In the genomic region with DNA sequence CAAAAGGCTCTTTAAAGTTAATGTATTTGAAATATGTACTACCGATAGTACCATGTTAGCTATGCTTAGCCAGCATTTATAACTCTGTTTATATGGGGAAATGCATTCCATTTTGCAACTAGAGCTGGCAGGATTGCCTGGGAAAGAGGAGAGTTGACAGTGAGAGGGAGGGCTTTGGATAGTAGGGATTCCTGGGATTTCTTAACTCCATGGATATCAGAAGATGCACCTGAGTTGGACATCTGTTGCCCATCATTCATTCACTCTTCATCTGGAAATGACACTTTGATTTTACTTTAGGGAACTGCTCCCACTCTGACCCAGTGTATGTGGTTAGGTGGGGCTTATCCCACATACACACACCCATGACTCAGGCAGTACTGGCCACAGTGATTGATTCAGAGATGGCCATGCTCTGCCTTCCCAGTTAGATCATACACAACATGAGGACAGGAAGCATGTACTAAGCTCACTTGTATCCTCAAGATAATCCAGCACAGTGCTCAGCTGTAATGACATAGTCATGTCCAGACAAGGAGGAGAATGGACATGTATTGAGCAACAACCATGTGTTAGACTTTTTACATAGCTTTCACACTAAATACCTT, we compare ENCODE assay signal across 16 cellular contexts.
DNase-seq lines count a peak whose midpoint lies in the region; ATAC-seq and TF ChIP-seq lines count a peak whose summit lies in the region.
"Had no signal": no experiment of that assay in that cellular context is flagged by ENCODE, and none has a peak within 500 bp of the region (broad histone marks: within the 10 kb centered on the region; RNA-seq: fewer than 3 reads in every experiment).

No MANE protein-coding gene starts in this region.

- no peaks in the 10 kb centered on the region for H3K79me2 ChIP-seq in PC-3 (ENCODE audit: low read length)
- H3K79me2 ChIP-seq in osteoblast (ENCODE audit: insufficient read depth, low read length): no peaks in the 10 kb centered on the region

- TF ChIP-seq CTCF in PC-3 (conservative IDR thresholded peaks at IDR 0.05; ENCODE audit: low read depth, low read length): no peak
- TF ChIP-seq CTCF in epithelial cell of esophagus (IDR thresholded peaks at IDR 0.05; ENCODE audit: insufficient read depth, low read depth, low read length, missing control alignments): no peak
- no peak for TF ChIP-seq CTCF in osteoblast (IDR thresholded peaks at IDR 0.05; ENCODE audit: extremely low read depth, low read depth, low read length)

- CTCF ChIA-PET in PC-3 (lab: Charles Lee): no interaction called here

- H3K36me3 ChIP-seq in PC-3 (ENCODE audit: low read depth, low read length): no peaks in the 10 kb centered on the region
- no peaks in the 10 kb centered on the region for H3K36me3 ChIP-seq in osteoblast (ENCODE audit: insufficient read depth, low read length)
- H3K36me3 ChIP-seq: SJSA1 had no signal

- H3K27ac ChIP-seq in PC-3 (ENCODE audit: low read length) (peak overlapping the region; percentile 6; the same call in 1 of the 2 replicates), osteoblast (ENCODE audit: low read depth, low read length) (peak overlapping the region; percentile 45)
- H3K27ac ChIP-seq: SJSA1, skin epidermis had no signal

- H3K4me1 ChIP-seq in PC-3 (ENCODE audit: insufficient read depth, low read length) (peaks cover 12% of the 10 kb centered on the region; the same call in 1 of the 2 replicates), osteoblast (ENCODE audit: insufficient read depth, low read length) (peaks cover 22% of the 10 kb centered on the region)
- H3K4me1 ChIP-seq: Caco-2 had no signal

- BruUV-seq in PC-3 (replicated peaks; lab: Mats Ljungman, UMichigan): no TSS peak

- ATAC-seq in PC-3 (peak; percentile 51), Right ventricle myocardium inferior (no peak), HG03571 (IDR thresholded peaks at IDR 0.05; ENCODE audit: unreplicated experiment) (no peak), GM18858 (IDR thresholded peaks at IDR 0.05; ENCODE audit: unreplicated experiment) (no peak)

- no peak overlapping the region for H3K4me2 ChIP-seq in PC-3 (ENCODE audit: low read length)
- no peak overlapping the region for H3K4me2 ChIP-seq in osteoblast (ENCODE audit: insufficient read depth, low read length)

- H3K4me3 ChIP-seq in PC-3 (ENCODE audit: low read length) (no peak overlapping the region), epithelial cell of esophagus (ENCODE audit: low read length) (no peak overlapping the region), osteoblast (ENCODE audit: insufficient read depth, low read length) (no peak overlapping the region)
- H3K4me3 ChIP-seq: SJSA1, skin epidermis had no signal

- H3K27me3 ChIP-seq in PC-3 (ENCODE audit: low read length): no peaks in the 10 kb centered on the region
- H3K27me3 ChIP-seq in osteoblast (ENCODE audit: insufficient read depth, low read length): no peaks in the 10 kb centered on the region
- H3K27me3 ChIP-seq: SJSA1 had no signal

- peak; percentile 45 for DNase-seq in GM03348 (ENCODE audit: low spot score)
- peak; percentile 58 for DNase-seq in PC-3
- DNase-seq in epithelial cell of esophagus (ENCODE audit: low read depth): peak; percentile 79
- DNase-seq in osteoblast (ENCODE audit: insufficient read length, low spot score, missing footprints): peak; percentile 81
- DNase-seq in Right ventricle myocardium inferior (ENCODE audit: missing footprints): no peak
- no peak for DNase-seq in HUDEP-2 (lab: John Stamatoyannopoulos, UW; ENCODE audit: unreplicated experiment in 76 of 76)
- DNase-seq: activated CD4-positive, alpha-beta T cell treated with anti-CD3 and anti-CD28 coated beads, Interleukin-2, amount 10 ng/mL, durations not matched to agents 7 days and 5 days; activated naive CD4-positive, alpha-beta T cell treated with anti-CD3 and anti-CD28 coated beads, Interleukin-2, amount 10 ng/mL, durations not matched to agents 7 days and 5 days; Caco-2; effector CD8-positive, alpha-beta T cell; NCI-H1092; NCI-H526 had no signal

- no peaks in the 10 kb centered on the region for H3K9me3 ChIP-seq in PC-3 (ENCODE audit: low read length)
- no peaks in the 10 kb centered on the region for H3K9me3 ChIP-seq in osteoblast (ENCODE audit: low read depth, low read length)
- H3K9me3 ChIP-seq: SJSA1 had no signal

- H3K9ac ChIP-seq in PC-3 (ENCODE audit: low read length): no peak overlapping the region

- no peaks in the 10 kb centered on the region for H3K9me2 ChIP-seq in PC-3 (replicated peaks; ENCODE audit: low read length)

- H2AFZ ChIP-seq in PC-3 (ENCODE audit: low read length): no peak overlapping the region
- H2AFZ ChIP-seq in osteoblast (ENCODE audit: low read length): no peak overlapping the region

- POLR2A ChIA-PET in PC-3 (lab: Charles Lee; ENCODE audit: unreplicated experiment): no interaction called here

- H4K20me1 ChIP-seq in PC-3 (ENCODE audit: low read length): no peaks in the 10 kb centered on the region
- no peaks in the 10 kb centered on the region for H4K20me1 ChIP-seq in osteoblast (ENCODE audit: insufficient read depth, low read length)

- no peaks in the 10 kb centered on the region for H3F3A ChIP-seq in PC-3 (ENCODE audit: low read length, unreplicated experiment)

- intact Hi-C loops in PC-3 (cut with micrococcal nuclease): no loop called here
- intact Hi-C loops in Right ventricle myocardium inferior (cut with DNase I): no loop called here

Comparison
In these comparisons a context has a peak if more than half of its experiments do, and no peak if none do; other contexts are left out.
1. DNase-seq: peak in GM03348 (single experiment), PC-3 (single experiment), epithelial cell of esophagus (single experiment) and osteoblast (single experiment); none in Right ventricle myocardium inferior (single experiment) and HUDEP-2 (0 of 76).